ENCODE assay signal across 1 cellular context in genomic region chr1:53919675-53920066, GRCh38.
TF ChIP-seq lines count a peak whose summit lies in the region.

No MANE protein-coding gene starts in this region.

TF ChIP-seq in GM12878, 131 proteins besides CTCF, POLR2A, EP300 and RAD21:
- peak; percentile 40; the same call in 1 of the 2 replicates for TF ChIP-seq PKNOX1 (IDR thresholded peaks at IDR 0.05)
- TF ChIP-seq PRDM15 (CRISPR knock-in tag; IDR thresholded peaks at IDR 0.05), result no peak
